In the genomic region with DNA sequence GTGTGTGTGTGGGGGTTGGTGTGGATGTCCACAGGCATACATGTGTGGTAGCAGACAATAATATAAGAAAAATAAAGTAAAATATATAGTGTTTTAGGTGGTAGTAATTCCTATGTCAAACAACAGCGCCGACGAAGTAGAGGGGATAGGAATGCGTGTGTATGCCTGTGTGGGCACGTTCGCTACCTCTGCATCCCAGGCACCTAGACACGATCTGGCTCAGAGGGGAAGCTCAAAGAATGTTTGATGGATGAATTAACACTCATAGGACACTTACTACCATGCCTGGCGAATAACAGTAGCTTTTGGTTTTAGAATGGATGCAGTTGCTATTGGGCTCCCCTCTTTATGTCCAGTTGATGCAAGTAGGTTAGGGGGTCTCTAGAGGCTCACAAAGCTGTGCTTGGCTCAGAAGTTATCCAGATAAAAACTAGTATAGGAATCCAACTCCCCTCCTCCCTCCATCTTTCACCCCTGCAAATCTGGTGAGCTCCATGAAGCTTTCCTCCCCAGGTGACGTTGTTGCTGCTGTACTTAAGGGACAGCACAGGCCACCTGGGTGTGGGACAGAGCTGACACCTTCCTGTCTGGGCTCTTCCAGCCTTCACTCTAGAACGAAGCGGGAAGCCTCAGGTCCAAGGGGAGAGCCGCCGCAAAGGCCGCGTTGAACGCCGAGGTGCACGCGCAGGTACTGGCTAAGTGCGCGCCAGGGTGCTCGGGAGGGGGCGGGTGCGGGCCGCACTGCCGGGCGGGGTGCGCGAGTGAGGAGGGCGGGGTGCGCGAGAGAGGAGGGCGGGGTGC, we compare ENCODE assay signal across 8 cellular contexts.
A peak's percentile ranks its signal among the peaks of the same experiment; 100 is the strongest.
DNase-seq lines count a peak whose midpoint lies in the region; ATAC-seq, FAIRE-seq and TF ChIP-seq lines count a peak whose summit lies in the region.

No MANE protein-coding gene starts in this region.

- H3K36me3 ChIP-seq in astrocyte (ENCODE audit: insufficient read depth, low read length): no peaks in the 10 kb centered on the region
- H3K36me3 ChIP-seq in iPS-18a (ENCODE audit: control insufficient read depth, low read depth, low read length): no peaks in the 10 kb centered on the region

- ATAC-seq in HG02610 (IDR thresholded peaks at IDR 0.05; ENCODE audit: unreplicated experiment) (peak; percentile 49), T-cell (replicated peaks in 1 of 4) (peak; percentile 78 to 82 (median 80)), HG02938 (IDR thresholded peaks at IDR 0.05; ENCODE audit: unreplicated experiment) (no peak)

- peak overlapping the region; percentile 68 to 85 (median 81) for H3K4me3 Mint-ChIP-seq in T-cell
- H3K4me3 Mint-ChIP-seq in astrocyte (ENCODE audit: unreplicated experiment): peak overlapping the region; percentile 75

- peaks cover 21 to 24% (median 23%) of the 10 kb centered on the region in 3 donors for H3K4me1 Mint-ChIP-seq in T-cell
- no peaks in the 10 kb centered on the region for H3K4me1 Mint-ChIP-seq in astrocyte (ENCODE audit: low read depth, unreplicated experiment)

- H3K4me2 ChIP-seq in astrocyte (ENCODE audit: low read length): peak overlapping the region; percentile 48

- peak overlapping the region; percentile 94 to 97 for H3K27ac Mint-ChIP-seq in T-cell
- peak overlapping the region; percentile 27 for H3K27ac Mint-ChIP-seq in astrocyte (ENCODE audit: unreplicated experiment)

- POLR2A ChIA-PET in T-cell (lab: Charles Lee): no interaction called here

- H3K9me3 Mint-ChIP-seq in T-cell: no peaks in the 10 kb centered on the region
- no peaks in the 10 kb centered on the region for H3K9me3 Mint-ChIP-seq in astrocyte (ENCODE audit: unreplicated experiment)

- peaks cover 5% of the 10 kb centered on the region for H3K4me1 ChIP-seq in astrocyte (ENCODE audit: insufficient read depth, low read length)
- H3K4me1 ChIP-seq in iPS-18a (ENCODE audit: control insufficient read depth, low read depth, low read length): peaks cover 13% of the 10 kb centered on the region

- peaks cover 5 to 21% of the 10 kb centered on the region in 2 donors for H3K27me3 Mint-ChIP-seq in T-cell
- H3K27me3 Mint-ChIP-seq in astrocyte (ENCODE audit: low read depth, unreplicated experiment): peaks cover 25% of the 10 kb centered on the region

- peak overlapping the region; percentile 26 for H2AFZ ChIP-seq in astrocyte (ENCODE audit: low read depth, low read length)

- H3K27ac ChIP-seq in astrocyte (ENCODE audit: low read depth, low read length): no peak overlapping the region
- H3K27ac ChIP-seq in iPS-18a (ENCODE audit: low read length): no peak overlapping the region

- H3K9ac ChIP-seq in astrocyte (ENCODE audit: low read length) (no peak overlapping the region), iPS-18a (ENCODE audit: low read length) (no peak overlapping the region)

- no peaks in the 10 kb centered on the region for H3K36me3 Mint-ChIP-seq in T-cell
- no peaks in the 10 kb centered on the region for H3K36me3 Mint-ChIP-seq in astrocyte (ENCODE audit: low read depth, unreplicated experiment)

- TF ChIP-seq CTCF in AG10803 (conservative IDR thresholded peaks at IDR 0.05; ENCODE audit: low read length): no peak
- TF ChIP-seq CTCF in astrocyte (IDR thresholded peaks at IDR 0.05; ENCODE audit: insufficient read depth, low read depth, low read length): no peak

- H3K4me3 ChIP-seq in AG10803 (ENCODE audit: low read length) (peak overlapping the region; percentile 47), astrocyte (ENCODE audit: insufficient read depth, low read depth, low read length) (peak overlapping the region; percentile 33), iPS-18a (ENCODE audit: low read length) (peak overlapping the region; percentile 52)

- CTCF ChIA-PET in T-cell (lab: Charles Lee): interaction anchor here (1.0 to 2.1 kb wide), 6 partner anchors 413 to 653 kb away, joined by 3 to 8 read pairs (median 4); no protein-coding TSS in a partner anchor

- peaks cover 15% of the 10 kb centered on the region for H3K27me3 ChIP-seq in astrocyte (ENCODE audit: insufficient read depth, low read length)
- peaks cover 26% of the 10 kb centered on the region for H3K27me3 ChIP-seq in iPS-18a (ENCODE audit: control insufficient read depth, insufficient read depth, low read length)

- H3K9me3 ChIP-seq in astrocyte (ENCODE audit: insufficient read depth, low read depth, low read length): no peaks in the 10 kb centered on the region
- no peaks in the 10 kb centered on the region for H3K9me3 ChIP-seq in iPS-18a (ENCODE audit: control insufficient read depth, low read depth, low read length)

- DNase-seq in AG10803 (ENCODE audit: low read depth) (no peak), T-cell (peak; percentile 56 to 82 (median 72)), astrocyte (ENCODE audit: low read depth) (peak; percentile 4), NCI-H2196 (lab: John Stamatoyannopoulos, UW; ENCODE audit: unreplicated experiment) (no peak)
- peak; percentile 60 for DNase-seq in stimulated activated CD4-positive, alpha-beta T cell treated with anti-CD3 and anti-CD28 coated beads, Interleukin-12 subunit alpha, Interleukin-12 subunit beta, amount 100 ng/mL, for 4 hours

- no peaks in the 10 kb centered on the region for H4K20me1 ChIP-seq in astrocyte (ENCODE audit: insufficient read depth, low read length)

- no peak for FAIRE-seq in astrocyte (lab: Jason Lieb, UNC)

- H3K79me2 ChIP-seq in astrocyte (ENCODE audit: insufficient read depth, low read length): no peaks in the 10 kb centered on the region

Comparison
In these comparisons a context has a peak if more than half of its experiments do, and no peak if none do; other contexts are left out.
1. DNase-seq: peak in T-cell (34 of 34), astrocyte (single experiment) and stimulated activated CD4-positive, alpha-beta T cell treated with anti-CD3 and anti-CD28 coated beads, Interleukin-12 subunit alpha, Interleukin-12 subunit beta, amount 100 ng/mL, for 4 hours (single experiment); none in AG10803 (single experiment) and NCI-H2196 (single experiment).
2. Peak in every context shown above with its lines, with median percentiles within 50 percentile points of each other: H3K4me3 ChIP-seq.